ENCODE assay signal across 12 cellular contexts in the genomic region with DNA sequence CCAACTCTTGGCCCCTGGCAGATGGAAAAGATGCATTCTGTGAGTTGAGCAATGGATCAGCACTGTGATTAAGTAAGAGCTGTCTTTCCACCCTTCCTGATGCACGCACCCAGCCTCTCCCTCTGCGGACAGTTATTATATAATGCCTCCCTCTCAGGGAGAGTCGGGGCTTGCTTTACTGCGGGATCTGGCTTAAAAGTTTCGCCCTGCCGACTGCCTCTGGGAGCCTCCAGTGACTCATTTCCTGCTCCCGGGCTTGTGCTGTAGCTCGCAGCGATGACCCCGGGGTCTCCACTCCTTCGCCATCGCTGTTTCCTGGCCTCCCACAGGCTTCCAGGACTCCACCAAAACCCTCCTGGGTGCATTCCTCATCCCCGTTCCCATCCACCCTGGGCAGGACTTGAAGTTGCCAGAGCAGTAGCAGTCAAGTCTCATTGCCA.
DNase-seq lines count a peak whose midpoint lies in the region; ATAC-seq and TF ChIP-seq lines count a peak whose summit lies in the region.
"Had no signal": no experiment of that assay in that cellular context is flagged by ENCODE, and none has a peak within 500 bp of the region (broad histone marks: within the 10 kb centered on the region; RNA-seq: fewer than 3 reads in every experiment).

No MANE protein-coding gene starts in this region.

- no peak for ATAC-seq in GM19397 (IDR thresholded peaks at IDR 0.05; ENCODE audit: unreplicated experiment)
- ATAC-seq in HG02571 (IDR thresholded peaks at IDR 0.05; ENCODE audit: unreplicated experiment), result no peak
- no peak for ATAC-seq in stimulated activated naive CD8-positive, alpha-beta T cell treated with anti-CD3 and anti-CD28 coated beads, Interleukin-15, Interleukin-2, amounts not matched to agents 100 U/mL and 50 U/mL, for 24 hours
- ATAC-seq: GM12878 had no signal

- DNase-seq in HT1080 (ENCODE audit: low read depth), result peak; percentile 95
- peak; percentile 43 for DNase-seq in astrocyte of the cerebellum (ENCODE audit: low read depth)
- DNase-seq in hepatic stellate cell (ENCODE audit: low spot score), result peak; percentile 81
- no peak for DNase-seq in mucosa of gallbladder (ENCODE audit: low spot score)
- DNase-seq in stimulated activated naive CD8-positive, alpha-beta T cell treated with anti-CD3 and anti-CD28 coated beads, Interleukin-15, Interleukin-2, amounts not matched to agents 100 U/mL and 50 U/mL, for 24 hours, result no peak
- DNase-seq: activated naive CD8-positive, alpha-beta T cell treated with anti-CD3 and anti-CD28 coated beads for 36 hours; kidney glomerular epithelial cell; NCI-H1436 treated with DMSO at 0.1 percent for 48 hours had no signal

- H3K9me3 ChIP-seq in subcutaneous abdominal adipose tissue (ENCODE audit: control insufficient read depth in 5 of 5, low read length in 5 of 5), result no peaks in the 10 kb centered on the region

- in situ Hi-C loops in astrocyte of the cerebellum (cut with HindIII; ENCODE audit: low sequenced_read_pairs), result no loop called here

- H3K4me3 ChIP-seq in astrocyte of the cerebellum (ENCODE audit: low read depth, low read length) (peak overlapping the region; percentile 17), subcutaneous abdominal adipose tissue (ENCODE audit: low read depth in 1 of 5, low read length in 5 of 5) (peak overlapping the region in 3 of 5 donors; percentile 22 to 42 (median 29))
- H3K4me3 ChIP-seq: GM12878 had no signal

- no peak for TF ChIP-seq CTCF in astrocyte of the cerebellum (IDR thresholded peaks at IDR 0.05; ENCODE audit: low read depth, low read length, missing control alignments)

- H3K27ac ChIP-seq in subcutaneous abdominal adipose tissue (ENCODE audit: low read depth, low read length), result no peak overlapping the region

- no peak overlapping the region for H3K9ac ChIP-seq in subcutaneous abdominal adipose tissue (ENCODE audit: low read length in 5 of 5)

- peaks cover 0 to 4% (median 0%) of the 10 kb centered on the region in 5 donors for H3K27me3 ChIP-seq in subcutaneous abdominal adipose tissue (ENCODE audit: control insufficient read depth in 5 of 5, insufficient read depth in 4 of 5, low read length in 5 of 5)

- H3K36me3 ChIP-seq in subcutaneous abdominal adipose tissue (ENCODE audit: control insufficient read depth in 5 of 5, insufficient read depth in 5 of 5, low read length in 5 of 5), result no peaks in the 10 kb centered on the region

- peaks cover 11 to 25% (median 20%) of the 10 kb centered on the region in 5 donors for H3K4me1 ChIP-seq in subcutaneous abdominal adipose tissue (ENCODE audit: control insufficient read depth in 5 of 5, insufficient read depth in 5 of 5, low read length in 5 of 5)

Comparison
In these comparisons a context has a peak if more than half of its experiments do, and no peak if none do; other contexts are left out.
1. DNase-seq: peak in HT1080 (single experiment), astrocyte of the cerebellum (single experiment) and hepatic stellate cell (single experiment); none in mucosa of gallbladder (single experiment) and stimulated activated naive CD8-positive, alpha-beta T cell treated with anti-CD3 and anti-CD28 coated beads, Interleukin-15, Interleukin-2, amounts not matched to agents 100 U/mL and 50 U/mL, for 24 hours (single experiment).